ENCODE assay signal across 8 cellular contexts in genomic region chr12:3313655-3314305, GRCh38.
DNase-seq lines count a peak whose midpoint lies in the region; ATAC-seq and TF ChIP-seq lines count a peak whose summit lies in the region.

No MANE protein-coding gene starts in this region.

- ATAC-seq in T-helper 17 cell (peak; percentile 66), HG02938 (IDR thresholded peaks at IDR 0.05; ENCODE audit: unreplicated experiment) (no peak)
- ATAC-seq in stimulated activated naive B cell treated with anti-CD40 and anti-IgM and Interleukin-4, amounts not matched to agents 10 μg/mL and 1 μg/mL and 100 μg/mL, for 72 hours (replicated peaks) = peak; percentile 84 to 90

- TF ChIP-seq CTCF in glutamatergic neuron (IDR thresholded peaks at IDR 0.05; ENCODE audit: partially characterized antibody, unreplicated experiment) = peak; percentile 38

- H3K36me3 Mint-ChIP-seq in T-helper 17 cell (ENCODE audit: low read depth) = no peaks in the 10 kb centered on the region
- H3K36me3 Mint-ChIP-seq in glutamatergic neuron (ENCODE audit: unreplicated experiment) = no peaks in the 10 kb centered on the region
- H3K36me3 Mint-ChIP-seq in stimulated activated naive B cell treated with anti-CD40 and anti-IgM and Interleukin-4, amounts not matched to agents 10 μg/mL and 1 μg/mL and 100 μg/mL, for 72 hours = no peaks in the 10 kb centered on the region

- peaks cover 6% of the 10 kb centered on the region for H3K9me3 Mint-ChIP-seq in glutamatergic neuron (ENCODE audit: unreplicated experiment)
- no peaks in the 10 kb centered on the region for H3K9me3 Mint-ChIP-seq in stimulated activated naive B cell treated with anti-CD40 and anti-IgM and Interleukin-4, amounts not matched to agents 10 μg/mL and 1 μg/mL and 100 μg/mL, for 72 hours

- H3K27ac Mint-ChIP-seq in T-helper 17 cell (no peak overlapping the region), glutamatergic neuron (ENCODE audit: unreplicated experiment) (peak overlapping the region; percentile 79)
- no peak overlapping the region for H3K27ac Mint-ChIP-seq in stimulated activated naive B cell treated with anti-CD40 and anti-IgM and Interleukin-4, amounts not matched to agents 10 μg/mL and 1 μg/mL and 100 μg/mL, for 72 hours

- H3K27me3 Mint-ChIP-seq in T-helper 17 cell (peaks cover 54% of the 10 kb centered on the region), glutamatergic neuron (ENCODE audit: unreplicated experiment) (peaks cover 9% of the 10 kb centered on the region)
- peaks cover 37% of the 10 kb centered on the region in 2 donors for H3K27me3 Mint-ChIP-seq in stimulated activated naive B cell treated with anti-CD40 and anti-IgM and Interleukin-4, amounts not matched to agents 10 μg/mL and 1 μg/mL and 100 μg/mL, for 72 hours

- no peak overlapping the region for H3K4me3 Mint-ChIP-seq in T-helper 17 cell
- no peak overlapping the region for H3K4me3 Mint-ChIP-seq in glutamatergic neuron (ENCODE audit: unreplicated experiment)
- H3K4me3 Mint-ChIP-seq in stimulated activated naive B cell treated with anti-CD40 and anti-IgM and Interleukin-4, amounts not matched to agents 10 μg/mL and 1 μg/mL and 100 μg/mL, for 72 hours = no peak overlapping the region

- DNase-seq in NOMO-1 (lab: John Stamatoyannopoulos, UW; ENCODE audit: unreplicated experiment in 2 of 2) = peak; percentile 3 to 8
- no peak for DNase-seq in NOMO-1 treated with dmso at 0.1 percent for 144 hours (lab: John Stamatoyannopoulos, UW; ENCODE audit: unreplicated experiment)
- peak; percentile 48 for DNase-seq in HT-29 (ENCODE audit: low spot score)
- DNase-seq in T-helper 17 cell = no peak
- DNase-seq in glutamatergic neuron = peak; percentile 52
- peak; percentile 6 for DNase-seq in stimulated activated naive B cell treated with anti-CD40 and anti-IgM and Interleukin-4, amounts not matched to agents 10 μg/mL and 1 μg/mL and 100 μg/mL, for 72 hours
- no peak for DNase-seq in occipital lobe (lab: John Stamatoyannopoulos, UW)

- peaks cover 3% of the 10 kb centered on the region for H3K4me1 Mint-ChIP-seq in T-helper 17 cell
- peaks cover 36% of the 10 kb centered on the region for H3K4me1 Mint-ChIP-seq in glutamatergic neuron (ENCODE audit: low read depth, unreplicated experiment)
- H3K4me1 Mint-ChIP-seq in stimulated activated naive B cell treated with anti-CD40 and anti-IgM and Interleukin-4, amounts not matched to agents 10 μg/mL and 1 μg/mL and 100 μg/mL, for 72 hours = no peaks in the 10 kb centered on the region

- no peaks in the 10 kb centered on the region for H3K9me3 ChIP-seq in T-helper 17 cell (ENCODE audit: control insufficient read depth, low read length, poor library complexity, severe bottlenecking)

Comparison
In these comparisons a context has a peak if more than half of its experiments do, and no peak if none do; other contexts are left out.
1. DNase-seq: peak in NOMO-1 (2 of 2), HT-29 (single experiment), glutamatergic neuron (single experiment) and stimulated activated naive B cell treated with anti-CD40 and anti-IgM and Interleukin-4, amounts not matched to agents 10 μg/mL and 1 μg/mL and 100 μg/mL, for 72 hours (single experiment); none in NOMO-1 treated with dmso at 0.1 percent for 144 hours (single experiment), T-helper 17 cell (0 of 3) and occipital lobe (single experiment).